ENCODE assay signal across 19 cellular contexts in the genomic region with DNA sequence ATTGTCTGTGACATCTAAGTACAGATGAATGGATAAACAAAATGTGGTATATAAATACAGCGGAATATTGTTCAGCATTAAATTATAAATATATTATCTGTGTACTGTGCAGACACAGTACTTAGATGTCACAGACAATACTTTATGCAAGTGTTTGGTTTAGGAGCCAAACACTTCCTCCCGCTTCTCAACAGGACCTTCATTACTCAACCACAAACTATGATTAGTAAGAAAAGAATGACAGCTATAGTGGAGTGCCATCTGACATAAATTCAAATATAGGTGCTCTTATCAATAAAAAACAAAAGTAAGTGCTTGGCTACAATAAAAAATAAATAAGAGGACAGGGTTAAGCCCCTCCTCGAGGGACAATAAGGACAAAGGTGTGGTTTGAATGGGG. TPM values are rescaled to one million over a fixed set of nuclear protein-coding genes. Genes with fewer than 3 reads are reported as not detected.
DNase-seq lines count a peak whose midpoint lies in the region; ATAC-seq and TF ChIP-seq lines count a peak whose summit lies in the region.
"Had no signal": no experiment of that assay in that cellular context is flagged by ENCODE, and none has a peak within 500 bp of the region (broad histone marks: within the 10 kb centered on the region; RNA-seq: fewer than 3 reads in every experiment).

No MANE protein-coding gene starts in this region.

- no peak for TF ChIP-seq CTCF in MM.1S (IDR thresholded peaks at IDR 0.05; ENCODE audit: low read length)
- TF ChIP-seq CTCF in osteocyte (IDR thresholded peaks at IDR 0.05), result no peak

- no peaks in the 10 kb centered on the region for H3K9me3 Mint-ChIP-seq in effector memory CD8-positive, alpha-beta T cell
- no peaks in the 10 kb centered on the region for H3K9me3 Mint-ChIP-seq in osteocyte (ENCODE audit: unreplicated experiment)
- H3K9me3 Mint-ChIP-seq: nephron had no signal

- H3K79me2 ChIP-seq in MM.1S (ENCODE audit: low read length), result no peaks in the 10 kb centered on the region

- no peak overlapping the region for H3K27ac Mint-ChIP-seq in effector memory CD8-positive, alpha-beta T cell
- no peak overlapping the region for H3K27ac Mint-ChIP-seq in osteocyte (ENCODE audit: unreplicated experiment)
- H3K27ac Mint-ChIP-seq: nephron had no signal

- no peak overlapping the region for H3K9ac ChIP-seq in MM.1S (ENCODE audit: low read length)

- H3K36me3 Mint-ChIP-seq in effector memory CD8-positive, alpha-beta T cell (ENCODE audit: insufficient read depth), result peaks cover under 1% of the 10 kb centered on the region
- peaks cover 4% of the 10 kb centered on the region for H3K36me3 Mint-ChIP-seq in osteocyte (ENCODE audit: unreplicated experiment)

- no peaks in the 10 kb centered on the region for H4K20me1 ChIP-seq in MM.1S (ENCODE audit: insufficient read depth, low read length)

- peaks cover 5 to 13% of the 10 kb centered on the region in 2 donors for H3K4me1 Mint-ChIP-seq in effector memory CD8-positive, alpha-beta T cell (ENCODE audit: low read depth in 2 of 2)
- no peaks in the 10 kb centered on the region for H3K4me1 Mint-ChIP-seq in osteocyte (ENCODE audit: unreplicated experiment)

- no peaks in the 10 kb centered on the region for H3F3A ChIP-seq in MM.1S (ENCODE audit: insufficient read depth, low read length)

- no peak overlapping the region for H3K4me3 Mint-ChIP-seq in effector memory CD8-positive, alpha-beta T cell
- H3K4me3 Mint-ChIP-seq in osteocyte (ENCODE audit: unreplicated experiment), result no peak overlapping the region
- H3K4me3 Mint-ChIP-seq: nephron had no signal

- H3K27ac ChIP-seq in MM.1S (ENCODE audit: low read length), result no peak overlapping the region
- H3K27ac ChIP-seq: psoas muscle, spleen had no signal

- H3K4me2 ChIP-seq in MM.1S (ENCODE audit: low read depth, low read length), result peak overlapping the region; percentile 44

- peaks cover 18% of the 10 kb centered on the region for H3K4me1 ChIP-seq in MM.1S (ENCODE audit: low read length)
- H3K4me1 ChIP-seq: BE2C, psoas muscle, spleen had no signal

- H2AFZ ChIP-seq in MM.1S (ENCODE audit: low read length), result no peak overlapping the region

- H3K27me3 ChIP-seq in MM.1S (replicated peaks; ENCODE audit: insufficient read depth, low read length), result no peaks in the 10 kb centered on the region
- H3K27me3 ChIP-seq: BE2C, MG63, spleen had no signal

- H3K4me3 ChIP-seq in MM.1S (ENCODE audit: low read length), result no peak overlapping the region
- H3K4me3 ChIP-seq: MG63, psoas muscle, spleen had no signal

- DNase-seq in MM.1S (no peak), osteocyte (ENCODE audit: extremely low spot score, unreplicated experiment) (no peak), hepatic stellate cell (ENCODE audit: low spot score) (no peak), NCI-H2196 (lab: John Stamatoyannopoulos, UW; ENCODE audit: unreplicated experiment) (no peak), amniotic stem cell (lab: John Stamatoyannopoulos, UW) (no peak)
- no peak for DNase-seq in effector memory CD8-positive, alpha-beta T cell
- DNase-seq: activated CD8-positive, alpha-beta memory T cell treated with anti-CD3 and anti-CD28 coated beads for 24 hours; activated effector memory CD4-positive, alpha-beta T cell treated with Interleukin-2 at 50 U/mL for 16 hours; BE2C; cerebellar nuclear complex; GOT3; mesenchymal stem cell; MG63; NCI-H82; psoas muscle; spleen had no signal

- no peaks in the 10 kb centered on the region for H3K9me3 ChIP-seq in MM.1S (replicated peaks; ENCODE audit: insufficient read depth, low read length)
- H3K9me3 ChIP-seq: BE2C, MG63, psoas muscle, spleen had no signal

- ATAC-seq in GM18502 (IDR thresholded peaks at IDR 0.05; ENCODE audit: poor library complexity, unreplicated experiment), result peak; percentile 32
- ATAC-seq in GM21529 (IDR thresholded peaks at IDR 0.05; ENCODE audit: unreplicated experiment), result peak; percentile 25
- ATAC-seq in effector memory CD8-positive, alpha-beta T cell (replicated peaks), result peak; percentile 49
- ATAC-seq: psoas muscle had no signal

- no peaks in the 10 kb centered on the region for H3K27me3 Mint-ChIP-seq in effector memory CD8-positive, alpha-beta T cell
- H3K27me3 Mint-ChIP-seq in osteocyte (ENCODE audit: unreplicated experiment), result peaks cover 3% of the 10 kb centered on the region

- no peaks in the 10 kb centered on the region for H3K36me3 ChIP-seq in MM.1S (replicated peaks; ENCODE audit: insufficient read depth, low read length)
- H3K36me3 ChIP-seq: BE2C, MG63, spleen had no signal

- H3K9me2 ChIP-seq in MM.1S (replicated peaks; ENCODE audit: insufficient read depth, low read length), result no peaks in the 10 kb centered on the region

RNA-seq across cellular contexts. Expression of a gene that starts 38.9 kb away (rescaled TPM):
- total RNA-seq in osteocyte, result 26.7 and 29.0 TPM in 2 replicates

RNA-seq across cellular contexts. Expression of a gene that starts 45.9 kb away (rescaled TPM):
- 2.4 and 3.2 TPM in 2 replicates for total RNA-seq in osteocyte
